Comparison of ENCODE assay signal across 17 cellular contexts in the genomic region with DNA sequence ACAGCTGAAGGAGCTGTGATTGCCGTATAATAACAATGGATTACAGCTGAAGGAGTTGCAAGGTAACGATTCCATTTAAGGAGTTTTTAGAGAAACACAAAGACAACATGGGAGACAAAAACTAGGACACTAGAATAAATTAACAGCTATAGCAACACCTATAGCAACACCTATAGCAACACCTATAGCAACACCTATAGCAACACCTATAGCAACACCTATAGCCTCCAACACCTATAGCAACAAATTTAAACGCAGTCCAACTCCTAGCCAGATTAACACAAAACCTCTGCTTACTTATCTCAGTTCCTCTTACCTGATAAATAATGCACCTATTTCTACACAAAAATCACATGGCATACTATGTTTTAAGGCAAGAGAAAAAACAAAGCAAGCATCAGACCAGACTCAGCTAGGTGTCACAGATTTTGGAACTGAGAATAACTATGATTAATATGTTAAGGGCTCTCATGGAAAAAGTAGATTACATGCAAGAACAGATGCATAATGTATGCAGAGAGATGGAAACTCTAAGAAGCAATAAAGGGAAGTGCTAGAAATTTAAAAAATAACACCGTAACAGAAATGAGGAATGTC.
"Had no signal": no experiment of that assay in that cellular context is flagged by ENCODE, and none has a peak within 500 bp of the region (broad histone marks: within the 10 kb centered on the region; RNA-seq: fewer than 3 reads in every experiment).

No MANE protein-coding gene starts in this region.

- H3K36me3 ChIP-seq: tibial artery, vagina had no signal

- ATAC-seq: body of pancreas, right cardiac atrium had no signal

- DNase-seq: activated CD4-positive, alpha-beta memory T cell treated with anti-CD3 and anti-CD28 coated beads, Interleukin-2, amount 10 ng/mL, durations not matched to agents 7 days and 5 days; activated CD4-positive, alpha-beta T cell treated with anti-CD3 and anti-CD28 coated beads for 1 hour; activated CD8-positive, alpha-beta memory T cell treated with anti-CD3 and anti-CD28 coated beads, Interleukin-2, amount 50 U/mL, for 48 hours; activated naive CD4-positive, alpha-beta T cell treated with anti-CD3 and anti-CD28 coated beads, Interleukin-2, amount 50 U/mL, for 16 hours; amniotic stem cell; body of pancreas; cerebellar nuclear complex; hippocampal formation; kidney glomerular epithelial cell; nucleus accumbens; right cardiac atrium; small intestine; T-helper 2 cell; tibial artery had no signal

- H3K4me1 ChIP-seq: tibial artery had no signal

- H3K4me1 Mint-ChIP-seq: mesothelial cell of epicardium had no signal

- H3K4me3 ChIP-seq: body of pancreas, tibial artery, vagina had no signal

- H3K27ac Mint-ChIP-seq: activated CD4-positive, alpha-beta memory T cell treated with anti-CD3 and anti-CD28 coated beads, Interleukin-2, amount 10 ng/mL, durations not matched to agents 7 days and 5 days; dendritic cell treated with granulocyte-macrophage colony-stimulating factor and Interleukin-4, amounts not matched to agents 40 ng/mL and 50 ng/mL, for 4 days; mesothelial cell of epicardium had no signal

- H3K9me3 Mint-ChIP-seq: activated CD4-positive, alpha-beta memory T cell treated with anti-CD3 and anti-CD28 coated beads, Interleukin-2, amount 10 ng/mL, durations not matched to agents 7 days and 5 days; dendritic cell treated with granulocyte-macrophage colony-stimulating factor and Interleukin-4, amounts not matched to agents 40 ng/mL and 50 ng/mL, for 4 days; mesothelial cell of epicardium had no signal

- H3K4me3 Mint-ChIP-seq: activated CD4-positive, alpha-beta memory T cell treated with anti-CD3 and anti-CD28 coated beads, Interleukin-2, amount 10 ng/mL, durations not matched to agents 7 days and 5 days; dendritic cell treated with granulocyte-macrophage colony-stimulating factor and Interleukin-4, amounts not matched to agents 40 ng/mL and 50 ng/mL, for 4 days; mesothelial cell of epicardium had no signal

- H3K36me3 Mint-ChIP-seq: mesothelial cell of epicardium had no signal

- H3K27ac ChIP-seq: body of pancreas, tibial artery, vagina had no signal

- H3K9me3 ChIP-seq: body of pancreas, tibial artery, vagina had no signal

- H3K27me3 ChIP-seq: body of pancreas, tibial artery, vagina had no signal

- H3K27me3 Mint-ChIP-seq: activated CD4-positive, alpha-beta memory T cell treated with anti-CD3 and anti-CD28 coated beads, Interleukin-2, amount 10 ng/mL, durations not matched to agents 7 days and 5 days; dendritic cell treated with granulocyte-macrophage colony-stimulating factor and Interleukin-4, amounts not matched to agents 40 ng/mL and 50 ng/mL, for 4 days had no signal
